ENCODE assay signal across 11 cellular contexts in the genomic region with DNA sequence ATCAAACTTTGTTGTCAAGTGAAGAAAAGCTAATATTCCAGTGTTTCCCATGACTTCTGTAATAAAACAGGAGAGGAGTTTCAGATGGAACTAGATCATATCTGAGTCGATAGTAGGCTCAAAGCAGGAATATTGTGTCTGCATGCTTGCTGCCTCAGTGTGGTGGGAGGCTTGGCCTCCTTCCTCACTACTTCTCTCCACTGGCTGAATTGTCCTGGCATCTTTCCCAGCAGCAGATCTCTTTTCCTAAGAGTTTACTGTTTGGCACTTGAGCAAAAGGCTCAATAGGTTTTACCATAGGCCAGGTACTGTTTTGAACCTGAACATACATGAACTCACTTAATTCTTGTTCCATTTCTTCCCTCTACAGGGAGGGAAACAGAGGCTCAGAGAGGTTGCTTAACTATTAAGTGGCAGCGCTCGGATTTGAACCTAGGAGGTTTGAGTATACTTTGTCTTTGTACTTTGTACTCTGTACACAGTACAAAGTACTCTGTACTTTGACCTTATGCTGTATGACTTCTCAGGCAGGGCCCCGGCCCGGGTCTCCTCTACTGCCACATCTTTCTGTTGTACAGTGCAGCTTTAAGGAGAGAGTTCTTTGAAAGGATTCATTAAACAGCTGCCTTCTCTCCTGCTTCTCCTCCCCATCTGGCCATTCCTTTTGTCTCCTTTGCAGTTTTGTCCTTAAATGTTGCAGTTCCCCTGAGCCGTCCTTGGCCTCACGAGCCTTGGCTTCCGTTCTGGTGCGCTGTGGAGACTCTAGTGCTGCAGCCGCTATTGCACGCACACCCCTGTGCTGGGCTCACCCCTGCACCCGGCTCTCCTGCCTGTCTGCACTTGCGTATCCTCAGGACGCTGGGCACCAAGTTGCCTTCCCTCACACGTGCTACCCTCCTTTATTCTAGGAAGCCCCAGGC. TPM values are rescaled to one million over a fixed set of nuclear protein-coding genes. Genes with fewer than 3 reads are reported as not detected.
DNase-seq lines count a peak whose midpoint lies in the region; ATAC-seq and TF ChIP-seq lines count a peak whose summit lies in the region.
"Had no signal": no experiment of that assay in that cellular context is flagged by ENCODE, and none has a peak within 500 bp of the region (broad histone marks: within the 10 kb centered on the region; RNA-seq: fewer than 3 reads in every experiment).

No MANE protein-coding gene starts in this region.

- H3K4me1 ChIP-seq in lower lobe of right lung: peaks cover 27% of the 10 kb centered on the region

- no peak overlapping the region for H3K4me3 ChIP-seq in lower lobe of right lung
- H3K4me3 ChIP-seq: cardiac muscle cell had no signal

- peak; percentile 50 to 66 for ATAC-seq in lower lobe of right lung
- no peak for ATAC-seq in HG03432 (IDR thresholded peaks at IDR 0.05; ENCODE audit: unreplicated experiment)
- no peak for ATAC-seq in GM19324 (IDR thresholded peaks at IDR 0.05; ENCODE audit: low FRiP score, unreplicated experiment)
- ATAC-seq: CD8-positive, alpha-beta T cell had no signal

- H3K9me3 Mint-ChIP-seq in dendritic cell treated with granulocyte-macrophage colony-stimulating factor and Interleukin-4, amounts not matched to agents 40 ng/mL and 50 ng/mL, for 4 days: no peaks in the 10 kb centered on the region
- no peaks in the 10 kb centered on the region for H3K9me3 Mint-ChIP-seq in activated T-helper 1 cell treated with anti-CD3 and anti-CD28 coated beads, Interleukin-12 subunit alpha, Interleukin-12 subunit beta, Interleukin-2, Interleukin-4 antibody, amounts not matched to agents 30 ng/mL and 10 ng/mL and 1 ng/mL, durations not matched to agents 14 hours and 24 hours and 36 hours
- H3K9me3 Mint-ChIP-seq: activated CD4-positive, alpha-beta T cell treated with anti-CD3 and anti-CD28 coated beads, Interleukin-2, amount 10 ng/mL, durations not matched to agents 24 days and 14 days; CD8-positive, alpha-beta T cell had no signal

- no peaks in the 10 kb centered on the region for H3K27me3 Mint-ChIP-seq in dendritic cell treated with granulocyte-macrophage colony-stimulating factor and Interleukin-4, amounts not matched to agents 40 ng/mL and 50 ng/mL, for 4 days
- H3K27me3 Mint-ChIP-seq in activated T-helper 1 cell treated with anti-CD3 and anti-CD28 coated beads, Interleukin-12 subunit alpha, Interleukin-12 subunit beta, Interleukin-2, Interleukin-4 antibody, amounts not matched to agents 30 ng/mL and 10 ng/mL and 1 ng/mL, durations not matched to agents 14 hours and 24 hours and 36 hours (ENCODE audit: insufficient read depth): no peaks in the 10 kb centered on the region
- H3K27me3 Mint-ChIP-seq: activated CD4-positive, alpha-beta T cell treated with anti-CD3 and anti-CD28 coated beads, Interleukin-2, amount 10 ng/mL, durations not matched to agents 24 days and 14 days had no signal

- peaks cover 59% of the 10 kb centered on the region for H3K4me1 Mint-ChIP-seq in dendritic cell treated with granulocyte-macrophage colony-stimulating factor and Interleukin-4, amounts not matched to agents 40 ng/mL and 50 ng/mL, for 4 days (ENCODE audit: low read depth)
- H3K4me1 Mint-ChIP-seq in activated T-helper 1 cell treated with anti-CD3 and anti-CD28 coated beads, Interleukin-12 subunit alpha, Interleukin-12 subunit beta, Interleukin-2, Interleukin-4 antibody, amounts not matched to agents 30 ng/mL and 10 ng/mL and 1 ng/mL, durations not matched to agents 14 hours and 24 hours and 36 hours (ENCODE audit: low read depth): peaks cover 15% of the 10 kb centered on the region

- peak overlapping the region; percentile 7 for H3K4me3 Mint-ChIP-seq in dendritic cell treated with granulocyte-macrophage colony-stimulating factor and Interleukin-4, amounts not matched to agents 40 ng/mL and 50 ng/mL, for 4 days
- H3K4me3 Mint-ChIP-seq in activated T-helper 1 cell treated with anti-CD3 and anti-CD28 coated beads, Interleukin-12 subunit alpha, Interleukin-12 subunit beta, Interleukin-2, Interleukin-4 antibody, amounts not matched to agents 30 ng/mL and 10 ng/mL and 1 ng/mL, durations not matched to agents 14 hours and 24 hours and 36 hours: no peak overlapping the region
- H3K4me3 Mint-ChIP-seq: activated CD4-positive, alpha-beta T cell treated with anti-CD3 and anti-CD28 coated beads, Interleukin-2, amount 10 ng/mL, durations not matched to agents 24 days and 14 days; CD8-positive, alpha-beta T cell had no signal

- no peaks in the 10 kb centered on the region for H3K36me3 Mint-ChIP-seq in dendritic cell treated with granulocyte-macrophage colony-stimulating factor and Interleukin-4, amounts not matched to agents 40 ng/mL and 50 ng/mL, for 4 days (ENCODE audit: low read depth)
- no peaks in the 10 kb centered on the region for H3K36me3 Mint-ChIP-seq in activated T-helper 1 cell treated with anti-CD3 and anti-CD28 coated beads, Interleukin-12 subunit alpha, Interleukin-12 subunit beta, Interleukin-2, Interleukin-4 antibody, amounts not matched to agents 30 ng/mL and 10 ng/mL and 1 ng/mL, durations not matched to agents 14 hours and 24 hours and 36 hours (ENCODE audit: low read depth)
- H3K36me3 Mint-ChIP-seq: CD8-positive, alpha-beta T cell had no signal

- H3K27ac Mint-ChIP-seq in dendritic cell treated with granulocyte-macrophage colony-stimulating factor and Interleukin-4, amounts not matched to agents 40 ng/mL and 50 ng/mL, for 4 days: peak overlapping the region; percentile 47
- H3K27ac Mint-ChIP-seq in activated T-helper 1 cell treated with anti-CD3 and anti-CD28 coated beads, Interleukin-12 subunit alpha, Interleukin-12 subunit beta, Interleukin-2, Interleukin-4 antibody, amounts not matched to agents 30 ng/mL and 10 ng/mL and 1 ng/mL, durations not matched to agents 14 hours and 24 hours and 36 hours: no peak overlapping the region
- H3K27ac Mint-ChIP-seq: activated CD4-positive, alpha-beta T cell treated with anti-CD3 and anti-CD28 coated beads, Interleukin-2, amount 10 ng/mL, durations not matched to agents 24 days and 14 days; CD8-positive, alpha-beta T cell had no signal

- DNase-seq in AG08396 (ENCODE audit: low spot score) (peak; percentile 45), NCI-H1105 treated with DMSO at 0.1 percent for 48 hours (lab: John Stamatoyannopoulos, UW) (peak; percentile 63), lower lobe of right lung (no peak), A172 (ENCODE audit: low spot score) (no peak)
- DNase-seq in activated T-helper 1 cell treated with anti-CD3 and anti-CD28 coated beads, Interleukin-12 subunit alpha, Interleukin-12 subunit beta, Interleukin-2, Interleukin-4 antibody, amounts not matched to agents 30 ng/mL and 10 ng/mL and 1 ng/mL, durations not matched to agents 14 hours and 24 hours and 36 hours (ENCODE audit: low spot score): no peak
- DNase-seq: activated CD4-positive, alpha-beta T cell treated with anti-CD3 and anti-CD28 coated beads, Interleukin-2, amount 10 ng/mL, durations not matched to agents 24 days and 14 days; CD8-positive, alpha-beta T cell had no signal

- H3K36me3 ChIP-seq in lower lobe of right lung: no peaks in the 10 kb centered on the region
- H3K36me3 ChIP-seq: cardiac muscle cell had no signal

- TF ChIP-seq CTCF in lower lobe of right lung (IDR thresholded peaks at IDR 0.05): no peak

- intact Hi-C loops in dendritic cell treated with granulocyte-macrophage colony-stimulating factor and Interleukin-4, amounts not matched to agents 40 ng/mL and 50 ng/mL, for 4 days (cut with micrococcal nuclease): no loop called here
- intact Hi-C loops in lower lobe of right lung (cut with DNase I): no loop called here
- intact Hi-C loops in activated T-helper 1 cell treated with anti-CD3 and anti-CD28 coated beads, Interleukin-12 subunit alpha, Interleukin-12 subunit beta, Interleukin-2, Interleukin-4 antibody, amounts not matched to agents 30 ng/mL and 10 ng/mL and 1 ng/mL, durations not matched to agents 14 hours and 24 hours and 36 hours (cut with micrococcal nuclease): no loop called here

- no peaks in the 10 kb centered on the region for H3K9me3 ChIP-seq in lower lobe of right lung

- H3K27me3 ChIP-seq in lower lobe of right lung (ENCODE audit: low read depth): no peaks in the 10 kb centered on the region
- H3K27me3 ChIP-seq: cardiac muscle cell had no signal

- H3K27ac ChIP-seq in lower lobe of right lung: no peak overlapping the region
- H3K27ac ChIP-seq: cardiac muscle cell had no signal

RNA-seq across cellular contexts. Expression of gene B3GLCT, which starts 8.1 kb away (rescaled TPM):
- 6.1 TPM for total RNA-seq in lower lobe of right lung
- 4.2 and 4.3 TPM in 2 replicates for total RNA-seq in activated T-helper 1 cell treated with anti-CD3 and anti-CD28 coated beads, Interleukin-12 subunit alpha, Interleukin-12 subunit beta, Interleukin-2, Interleukin-4 antibody, amounts not matched to agents 30 ng/mL and 10 ng/mL and 1 ng/mL, durations not matched to agents 14 hours and 24 hours and 36 hours
- 16.7 and 20.0 TPM in 2 replicates for total RNA-seq in A172 (2014; rRNA removed; shearing (Covaris generic))

RNA-seq across cellular contexts. Expression of gene HSPH1, which starts 46.2 kb away (rescaled TPM):
- 108 TPM for total RNA-seq in lower lobe of right lung
- total RNA-seq in activated T-helper 1 cell treated with anti-CD3 and anti-CD28 coated beads, Interleukin-12 subunit alpha, Interleukin-12 subunit beta, Interleukin-2, Interleukin-4 antibody, amounts not matched to agents 30 ng/mL and 10 ng/mL and 1 ng/mL, durations not matched to agents 14 hours and 24 hours and 36 hours: 310 and 326 TPM in 2 replicates
- total RNA-seq in A172 (2014; rRNA removed; shearing (Covaris generic)): 93.9 and 129 TPM in 2 replicates

Comparison
In these comparisons a context has a peak if more than half of its experiments do, and no peak if none do; other contexts are left out.
1. DNase-seq: peak in AG08396 (single experiment) and NCI-H1105 treated with DMSO at 0.1 percent for 48 hours (single experiment); none in lower lobe of right lung (single experiment), activated T-helper 1 cell treated with anti-CD3 and anti-CD28 coated beads, Interleukin-12 subunit alpha, Interleukin-12 subunit beta, Interleukin-2, Interleukin-4 antibody, amounts not matched to agents 30 ng/mL and 10 ng/mL and 1 ng/mL, durations not matched to agents 14 hours and 24 hours and 36 hours (single experiment) and A172 (single experiment).
2. ATAC-seq: peak in lower lobe of right lung (2 of 2); none in HG03432 (single experiment) and GM19324 (single experiment).